ENCODE assay signal across 9 cellular contexts in the genomic region with DNA sequence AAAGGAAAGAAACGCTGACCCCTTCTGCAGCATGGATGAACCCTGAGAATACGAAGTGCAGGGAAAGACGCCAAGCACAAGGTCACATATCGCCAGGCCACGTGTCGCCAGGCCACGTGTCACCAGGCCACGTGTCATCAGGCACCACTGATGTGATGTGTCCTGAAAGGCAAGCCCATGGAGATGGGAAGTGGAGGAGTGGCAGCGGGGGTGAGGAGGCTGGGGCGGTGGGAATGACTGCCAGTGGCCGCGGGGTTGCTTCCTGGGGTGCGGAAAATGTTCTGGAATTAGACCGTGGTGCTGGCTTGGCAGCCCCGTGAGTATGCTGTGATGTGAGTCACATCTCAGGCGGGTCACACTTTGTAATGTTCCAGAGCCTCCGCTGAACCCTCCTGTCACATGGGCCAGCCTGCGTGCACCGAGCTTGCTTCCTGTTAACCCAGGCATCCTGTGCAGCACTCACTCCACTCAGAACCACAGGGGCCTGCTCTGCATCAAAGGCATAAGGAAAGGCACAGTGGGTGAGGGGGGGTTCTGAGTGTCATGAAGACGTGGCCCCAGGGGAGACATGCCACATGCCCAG. TPM values are rescaled to one million over a fixed set of nuclear protein-coding genes. Genes with fewer than 3 reads are reported as not detected.
DNase-seq lines count a peak whose midpoint lies in the region; ATAC-seq and TF ChIP-seq lines count a peak whose summit lies in the region.
"Had no signal": no experiment of that assay in that cellular context is flagged by ENCODE, and none has a peak within 500 bp of the region (broad histone marks: within the 10 kb centered on the region; RNA-seq: fewer than 3 reads in every experiment).

No MANE protein-coding gene starts in this region.

- in situ Hi-C loops in GM13976 (cut with MboI; ENCODE audit: low sequenced_read_pairs, unreplicated experiment): no loop called here

- no peak overlapping the region for H3K4me3 Mint-ChIP-seq in activated T-helper 17 cell treated with anti-CD3 and anti-CD28 coated beads, Interleukin-2, amount 50 U/mL, for 72 hours

- no peaks in the 10 kb centered on the region for H3K4me1 Mint-ChIP-seq in activated T-helper 17 cell treated with anti-CD3 and anti-CD28 coated beads, Interleukin-2, amount 50 U/mL, for 72 hours

- DNase-seq in GM13976 (ENCODE audit: low spot score): peak; percentile 28
- DNase-seq in activated T-cell treated with anti-CD3 and anti-CD28 coated beads for 48 hours (ENCODE audit: low read depth): peak; percentile 28
- DNase-seq in fibroblast of mammary gland (ENCODE audit: low read depth): peak; percentile 21
- peak; percentile 51 for DNase-seq in retinal pigment epithelial cell (ENCODE audit: low read depth)
- DNase-seq in SIG-M5 treated with dmso at 0.1 percent for 504 hours (lab: John Stamatoyannopoulos, UW; ENCODE audit: unreplicated experiment): no peak
- no peak for DNase-seq in HT-29 (ENCODE audit: low spot score)
- DNase-seq: DMS79 treated with DMSO at 0.1 percent for 48 hours had no signal

- H3K27me3 Mint-ChIP-seq in activated T-helper 17 cell treated with anti-CD3 and anti-CD28 coated beads, Interleukin-2, amount 50 U/mL, for 72 hours: no peaks in the 10 kb centered on the region

- ATAC-seq in SK-N-SH treated with all-trans-retinoic acid at 6 μM for 48 hours: no peak
- ATAC-seq in activated T-helper 17 cell treated with anti-CD3 and anti-CD28 coated beads, Interleukin-2, amount 50 U/mL, for 72 hours (replicated peaks): no peak

- H3K4me3 ChIP-seq in fibroblast of mammary gland (ENCODE audit: control insufficient read depth, low read depth, low read length) (no peak overlapping the region), retinal pigment epithelial cell (ENCODE audit: low read length) (no peak overlapping the region)

- no peaks in the 10 kb centered on the region for H3K9me3 Mint-ChIP-seq in activated T-helper 17 cell treated with anti-CD3 and anti-CD28 coated beads, Interleukin-2, amount 50 U/mL, for 72 hours

- no peak overlapping the region for H3K27ac Mint-ChIP-seq in activated T-helper 17 cell treated with anti-CD3 and anti-CD28 coated beads, Interleukin-2, amount 50 U/mL, for 72 hours

- peaks cover 23% of the 10 kb centered on the region for H3K36me3 Mint-ChIP-seq in activated T-helper 17 cell treated with anti-CD3 and anti-CD28 coated beads, Interleukin-2, amount 50 U/mL, for 72 hours (ENCODE audit: low read depth)

- no peak for TF ChIP-seq CTCF in GM13976 (IDR thresholded peaks at IDR 0.05; ENCODE audit: borderline replicate concordance, control extremely low read depth, extremely low read depth, insufficient read depth, missing control alignments)
- no peak for TF ChIP-seq CTCF in fibroblast of mammary gland (conservative IDR thresholded peaks at IDR 0.05; ENCODE audit: control insufficient read depth, insufficient read depth, low read depth, low read length)
- no peak for TF ChIP-seq CTCF in retinal pigment epithelial cell (conservative IDR thresholded peaks at IDR 0.05; ENCODE audit: low read depth, low read length)

TF ChIP-seq in SK-N-SH treated with all-trans-retinoic acid at 6 μM for 48 hours, 23 proteins besides CTCF, POLR2A, EP300 and RAD21:
- no peak for TF ChIP-seq BACH2 (CRISPR knock-in tag; IDR thresholded peaks at IDR 0.05; ENCODE audit: borderline replicate concordance)
- TF ChIP-seq ZNF70 (CRISPR knock-in tag; IDR thresholded peaks at IDR 0.05): no peak
- TF ChIP-seq ISL1 (CRISPR knock-in tag; IDR thresholded peaks at IDR 0.05): no peak
- TF ChIP-seq ZFP3 (CRISPR knock-in tag; IDR thresholded peaks at IDR 0.05): no peak
- TF ChIP-seq GLIS3 (CRISPR knock-in tag; IDR thresholded peaks at IDR 0.05): no peak
- no peak for TF ChIP-seq ZFP30 (CRISPR knock-in tag; IDR thresholded peaks at IDR 0.05)

RNA-seq across cellular contexts. Expression of a gene that starts 39.0 kb away (rescaled TPM):
- 10 to 100 TPM; 16.8 to 19.5 TPM for total RNA-seq in activated T-helper 17 cell treated with anti-CD3 and anti-CD28 coated beads, Interleukin-2, amount 50 U/mL, for 72 hours
- 37.4 and 41.9 TPM in 2 replicates for total RNA-seq in HT-29 (2014; rRNA removed; shearing (Covaris generic))

RNA-seq across cellular contexts. Expression of a gene that starts 51.9 kb away (rescaled TPM):
- 1 to 10 TPM; 2.7 to 9.2 TPM for total RNA-seq in activated T-helper 17 cell treated with anti-CD3 and anti-CD28 coated beads, Interleukin-2, amount 50 U/mL, for 72 hours
- total RNA-seq in HT-29 (2014; rRNA removed; shearing (Covaris generic)): 38.3 and 43.6 TPM in 2 replicates

Comparison
In these comparisons a context has a peak if more than half of its experiments do, and no peak if none do; other contexts are left out.
1. DNase-seq: peak in GM13976 (single experiment), activated T-cell treated with anti-CD3 and anti-CD28 coated beads for 48 hours (single experiment), fibroblast of mammary gland (single experiment) and retinal pigment epithelial cell (single experiment); none in SIG-M5 treated with dmso at 0.1 percent for 504 hours (single experiment) and HT-29 (single experiment).